In the genomic region with DNA sequence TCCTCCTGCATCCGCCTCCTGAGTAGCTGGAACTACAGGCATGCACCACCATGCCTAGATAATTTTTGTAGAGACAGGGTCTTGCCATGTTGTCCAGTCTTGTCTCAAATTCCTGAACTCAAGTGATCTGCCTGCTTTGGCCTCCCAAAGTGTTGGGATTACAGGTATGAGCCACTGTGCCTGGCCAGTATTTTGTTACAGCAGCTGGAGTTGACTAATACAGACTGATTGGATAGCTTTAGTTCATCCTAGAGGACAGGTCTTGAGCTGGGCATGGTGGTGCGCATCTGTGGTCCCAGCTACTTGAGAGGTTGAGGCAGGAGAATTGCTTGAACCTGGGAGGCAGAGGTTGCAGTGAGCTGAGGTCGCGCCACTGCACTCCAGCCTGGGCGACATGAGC, we compare ENCODE assay signal across 12 cellular contexts. TPM values are rescaled to one million over a fixed set of nuclear protein-coding genes. Genes with fewer than 3 reads are reported as not detected.
A peak's percentile ranks its signal among the peaks of the same experiment; 100 is the strongest.
DNase-seq lines count a peak whose midpoint lies in the region; ATAC-seq, FAIRE-seq and TF ChIP-seq lines count a peak whose summit lies in the region.
"Not testable (repeated sequence)": the region's sequence is repeated elsewhere in the genome, so short reads cannot be mapped to it uniquely, and the experiment has no call there.
"Had no signal": no experiment of that assay in that cellular context is flagged by ENCODE, and none has a peak within 500 bp of the region (broad histone marks: within the 10 kb centered on the region; RNA-seq: fewer than 3 reads in every experiment).

No MANE protein-coding gene starts in this region.

- H2BK120ac ChIP-seq in mesendoderm (ENCODE audit: low read depth, low read length): not testable (repeated sequence)

- H4K5ac ChIP-seq in mesendoderm (ENCODE audit: low read length): not testable (repeated sequence)

- not testable (repeated sequence) for H3K18ac ChIP-seq in mesendoderm (ENCODE audit: low read length)

- TF ChIP-seq EP300 in K562 (IDR thresholded peaks at IDR 0.05; ENCODE audit: low read length): not testable (repeated sequence)

- H3K36me3 ChIP-seq in HEK293 (ENCODE audit: control insufficient read depth in 2 of 2, insufficient read depth in 1 of 2, low read length in 2 of 2); KMS-11 (ENCODE audit: insufficient read depth); K562 (ENCODE audit: control insufficient read depth, insufficient read depth, low read length); mesendoderm (ENCODE audit: control insufficient read depth, insufficient read depth, low read length): not testable (repeated sequence)

- FAIRE-seq in K562 (lab: Jason Lieb, UNC): not testable (repeated sequence)

- peak overlapping the region; percentile 9 for H3K56ac ChIP-seq in mesendoderm (ENCODE audit: low read length)

- H2BK5ac ChIP-seq in mesendoderm (ENCODE audit: low read length): not testable (repeated sequence)

- H3K4me3 ChIP-seq in HEK293 (ENCODE audit: low read depth, low read length); K562; mesendoderm (ENCODE audit: low read length): not testable (repeated sequence)
- H3K4me3 ChIP-seq in KMS-11 (IDR thresholded peaks at IDR 0.05; ENCODE audit: insufficient read depth, low read depth, low read length): peak overlapping the region; percentile 43

- in situ Hi-C loops in K562 (cut with MboI): not testable (repeated sequence)

- H3K4me3 Mint-ChIP-seq in stimulated activated naive CD8-positive, alpha-beta T cell treated with anti-CD3 and anti-CD28 coated beads, Interleukin-15, Interleukin-2, amounts not matched to agents 100 ng/mL and 50 ng/mL, for 24 hours: not testable (repeated sequence)

- intact Hi-C loops in K562 (cut with micrococcal nuclease): not testable (repeated sequence)

- not testable (repeated sequence) for H3K9me3 Mint-ChIP-seq in stimulated activated naive CD8-positive, alpha-beta T cell treated with anti-CD3 and anti-CD28 coated beads, Interleukin-15, Interleukin-2, amounts not matched to agents 100 ng/mL and 50 ng/mL, for 24 hours

- CTCF ChIA-PET in HEK293 (lab: Yijun Ruan, JAX): interaction anchor here (0.7 to 1.5 kb wide), 5 partner anchors 13 to 31 kb away, joined by 3 to 6 read pairs (median 4); no protein-coding TSS in a partner anchor
- CTCF ChIA-PET in K562 (lab: Yijun Ruan, JAX; ENCODE audit: low intra/inter-chr PET ratio): not testable (repeated sequence)

- WGBS in K562 (ENCODE audit: insufficient coverage, low coverage, missing lambda C conversion rate): 70% methylated on average over 5 of the region's 5 CpGs
- WGBS in mesendoderm (ENCODE audit: extremely low coverage, insufficient coverage, low lambda C conversion rate): no CpG with 5 or more reads among the region's 5 CpGs

- not testable (repeated sequence) for H3K79me1 ChIP-seq in mesendoderm (ENCODE audit: low read length)

- not testable (repeated sequence) for H3K9ac ChIP-seq in KMS-11; K562 (ENCODE audit: insufficient read depth in 1 of 2, low read depth in 2 of 2, low read length in 2 of 2); mesendoderm (ENCODE audit: low read length)

- peak overlapping the region; percentile 55 for H3K27ac Mint-ChIP-seq in stimulated activated naive CD8-positive, alpha-beta T cell treated with anti-CD3 and anti-CD28 coated beads, Interleukin-15, Interleukin-2, amounts not matched to agents 100 ng/mL and 50 ng/mL, for 24 hours

- not testable (repeated sequence) for BruUV-seq in K562 (replicated peaks; lab: Mats Ljungman, UMichigan)

- not testable (repeated sequence) for H3K27me3 Mint-ChIP-seq in stimulated activated naive CD8-positive, alpha-beta T cell treated with anti-CD3 and anti-CD28 coated beads, Interleukin-15, Interleukin-2, amounts not matched to agents 100 ng/mL and 50 ng/mL, for 24 hours

- ATAC-seq in K562: not testable (repeated sequence)

- H3K4me1 ChIP-seq in HEK293 (ENCODE audit: control insufficient read depth, insufficient read depth, low read length); KMS-11 (ENCODE audit: low read depth, poor library complexity, severe bottlenecking); K562 (replicated peaks in 1 of 2; ENCODE audit: control insufficient read depth in 2 of 2, insufficient read depth in 2 of 2, low read length in 2 of 2); mesendoderm (ENCODE audit: control insufficient read depth, low read depth, low read length): not testable (repeated sequence)

- H3K9me1 ChIP-seq in K562 (ENCODE audit: control insufficient read depth, insufficient read depth, low read length): not testable (repeated sequence)

- POLR2A ChIA-PET in HEK293 (lab: Yijun Ruan, JAX); K562 (lab: Yijun Ruan, JAX): not testable (repeated sequence)

- H4K20me1 ChIP-seq in KMS-11 (ENCODE audit: insufficient read depth); K562 (replicated peaks; ENCODE audit: control insufficient read depth, insufficient read depth, low read length): not testable (repeated sequence)

- not testable (repeated sequence) for DNase-seq in K562 (ENCODE audit: extremely low read depth in 1 of 4, low spot score in 3 of 4); mesendoderm

- not testable (repeated sequence) for H2AK5ac ChIP-seq in mesendoderm (ENCODE audit: low read length)

- TF ChIP-seq CTCF in HEK293 (tag by site-specific recombination; IDR thresholded peaks at IDR 0.05); KMS-11 (conservative IDR thresholded peaks at IDR 0.05; ENCODE audit: low read depth, low read length); K562 (IDR thresholded peaks at IDR 0.05 in 2 of 3, conservative IDR thresholded peaks at IDR 0.05 in 1 of 3; ENCODE audit: insufficient read depth in 2 of 3, low read depth in 1 of 3, low read length in 3 of 3): not testable (repeated sequence)

- H3K4me1 Mint-ChIP-seq in stimulated activated naive CD8-positive, alpha-beta T cell treated with anti-CD3 and anti-CD28 coated beads, Interleukin-15, Interleukin-2, amounts not matched to agents 100 ng/mL and 50 ng/mL, for 24 hours (ENCODE audit: low read depth): not testable (repeated sequence)

- TF ChIP-seq RAD21 in K562 (CRISPR knock-in tag; conservative IDR thresholded peaks at IDR 0.05 in 1 of 2, IDR thresholded peaks at IDR 0.05 in 1 of 2): not testable (repeated sequence)

- H3K23ac ChIP-seq in mesendoderm (ENCODE audit: low read length): not testable (repeated sequence)

- H3K79me2 ChIP-seq in KMS-11 (ENCODE audit: insufficient read depth, low read depth); K562 (ENCODE audit: control insufficient read depth, insufficient read depth, low read length); mesendoderm (ENCODE audit: control insufficient read depth, insufficient read depth, low read length): not testable (repeated sequence)

- not testable (repeated sequence) for H3K4ac ChIP-seq in mesendoderm (ENCODE audit: low read depth, low read length)

- H3K4me2 ChIP-seq in KMS-11; K562 (ENCODE audit: insufficient read depth, low read length); mesendoderm (ENCODE audit: low read length): not testable (repeated sequence)

- not testable (repeated sequence) for H3K27ac ChIP-seq in HEK293 (ENCODE audit: extremely low read depth, low read depth, low read length); KMS-11; K562 (ENCODE audit: extremely low read depth, low read depth, low read length); mesendoderm (ENCODE audit: low read depth, low read length)

- not testable (repeated sequence) for H2BK15ac ChIP-seq in mesendoderm (replicated peaks; ENCODE audit: low read depth)

- not testable (repeated sequence) for H4K8ac ChIP-seq in mesendoderm (ENCODE audit: low read depth, low read length)

- not testable (repeated sequence) for H3K27me3 ChIP-seq in KMS-11 (ENCODE audit: insufficient read depth, low read depth); K562 (ENCODE audit: control insufficient read depth in 2 of 2, insufficient read depth in 2 of 2, low read length in 2 of 2); mesendoderm (ENCODE audit: insufficient read depth, low read length, poor library complexity)

- H2AFZ ChIP-seq in KMS-11 (ENCODE audit: low read depth); K562 (ENCODE audit: low read depth, low read length): not testable (repeated sequence)

- not testable (repeated sequence) for H3K9me3 ChIP-seq in HEK293 (ENCODE audit: control insufficient read depth, insufficient read depth, low read depth, low read length); K562 (replicated peaks; ENCODE audit: control insufficient read depth, insufficient read depth, low read depth, low read length)

- not testable (repeated sequence) for TF ChIP-seq POLR2A in K562 (conservative IDR thresholded peaks at IDR 0.05)

- H3K36me3 Mint-ChIP-seq in stimulated activated naive CD8-positive, alpha-beta T cell treated with anti-CD3 and anti-CD28 coated beads, Interleukin-15, Interleukin-2, amounts not matched to agents 100 ng/mL and 50 ng/mL, for 24 hours (ENCODE audit: low read depth): not testable (repeated sequence)

RNA-seq across cellular contexts. Expression of gene ATP8B2, which starts 35.6 kb away (rescaled TPM):
- total RNA-seq in K562 (2011; cell fraction: chromatin; rRNA removed; ENCODE audit: low replicate concordance): 111 and 197 TPM in 2 replicates
- 114 and 120 TPM in 2 replicates for total RNA-seq in K562 (2011; cell fraction: nucleolus; rRNA removed)
- 96.1 and 116 TPM in 2 replicates for total RNA-seq in K562 (2011; cell fraction: nucleoplasm; rRNA removed)
- total RNA-seq in K562 (2014; rRNA removed) (33.2 and 53.4 TPM in 2 replicates), K562 (2014; rRNA removed; fragmentation: Illumina TruSeq; extraction: Trizol) (16.0 and 16.9 TPM in 2 replicates), K562 (2015; rRNA removed; fragmentation: Illumina TruSeq; extraction: Trizol) (12.3 and 12.4 TPM in 2 replicates), K562 (2021) (28.4 and 29.8 TPM in 2 replicates)
- polyA plus RNA-seq in K562 (2011; rRNA removed) (21.5 and 33.4 TPM in 2 replicates), K562 (2014; fragmentation: Illumina TruSeq; extraction: Trizol) (18.4 and 22.1 TPM in 2 replicates), K562 (2014; fragmentation: Nextera tagmentation; extraction: Ambion mirVana) (under 1 TPM; 0.27 to 0.58 TPM), K562 (2014; rRNA removed) (23.8 and 29.4 TPM in 2 replicates)
- polyA plus RNA-seq in K562 (2011; cell fraction: cytosol; rRNA removed): 40.1 and 47.5 TPM in 2 replicates
- polyA plus RNA-seq in K562 (2011; cell fraction: nucleus; rRNA removed): 95.1 and 98.0 TPM in 2 replicates
- 12.2 and 12.6 TPM in 2 replicates for polyA plus RNA-seq in K562 (2012)
- polyA minus RNA-seq in K562 (2011; rRNA and poly(A)+ RNA removed): 24.4 and 25.3 TPM in 2 replicates
- 14.8 and 19.1 TPM in 2 replicates for polyA minus RNA-seq in K562 (2011; cell fraction: cytosol; rRNA and poly(A)+ RNA removed)
- 25.3 and 46.8 TPM in 2 replicates for polyA minus RNA-seq in K562 (2011; cell fraction: nucleus; rRNA and poly(A)+ RNA removed)
- 22.7 TPM for polyA plus RNA-seq in mesendoderm (2013, experiment 1 of 2)
- polyA plus RNA-seq in mesendoderm (2013, experiment 2 of 2): 23.2 TPM

RNA-seq across cellular contexts. Expression of gene AQP10, which starts 40.0 kb away (rescaled TPM):
- 12.4 and 39.7 TPM in 2 replicates for total RNA-seq in K562 (2011; cell fraction: chromatin; rRNA removed; ENCODE audit: low replicate concordance)
- 21.6 and 25.0 TPM in 2 replicates for total RNA-seq in K562 (2011; cell fraction: nucleolus; rRNA removed)
- total RNA-seq in K562 (2011; cell fraction: nucleoplasm; rRNA removed): 21.3 and 24.8 TPM in 2 replicates
- total RNA-seq in K562 (2014; rRNA removed) (1.9 and 2.1 TPM in 2 replicates), K562 (2014; rRNA removed; fragmentation: Illumina TruSeq; extraction: Trizol) (1.7 and 1.9 TPM in 2 replicates), K562 (2015; rRNA removed; fragmentation: Illumina TruSeq; extraction: Trizol) (1.3 and 1.5 TPM in 2 replicates), K562 (2021) (3.7 and 4.9 TPM in 2 replicates)
- polyA plus RNA-seq in K562 (2011; rRNA removed) (9.7 and 20.6 TPM in 2 replicates), K562 (2014; fragmentation: Illumina TruSeq; extraction: Trizol) (5.6 and 7.4 TPM in 2 replicates), K562 (2014; fragmentation: Nextera tagmentation; extraction: Ambion mirVana) (under 1 TPM; 0.37 to 0.56 TPM), K562 (2014; rRNA removed) (4.5 and 5.0 TPM in 2 replicates)
- polyA plus RNA-seq in K562 (2011; cell fraction: cytosol; rRNA removed): 16.4 and 28.3 TPM in 2 replicates
- 46.5 and 76.2 TPM in 2 replicates for polyA plus RNA-seq in K562 (2011; cell fraction: nucleus; rRNA removed)
- polyA plus RNA-seq in K562 (2012): 6.3 and 8.5 TPM in 2 replicates
- polyA minus RNA-seq in K562 (2011; rRNA and poly(A)+ RNA removed): 4.2 and 5.3 TPM in 2 replicates
- polyA minus RNA-seq in K562 (2011; cell fraction: cytosol; rRNA and poly(A)+ RNA removed): 2.0 and 5.8 TPM in 2 replicates
- 6.1 and 21.7 TPM in 2 replicates for polyA minus RNA-seq in K562 (2011; cell fraction: nucleus; rRNA and poly(A)+ RNA removed)
- polyA plus RNA-seq in mesendoderm (2013, experiment 1 of 2): not detected
- polyA plus RNA-seq in mesendoderm (2013, experiment 2 of 2): not detected
- total RNA-seq: A673; CD4-positive, alpha-beta memory T cell; CD8-positive, alpha-beta memory T cell; Daoy; GM12878 had no signal
- polyA plus RNA-seq: AG04450; CD4-positive, alpha-beta memory T cell; CD4-positive, CD25-positive, alpha-beta regulatory T cell; CD8-positive, alpha-beta memory T cell; GM12878 had no signal

RNA-seq across cellular contexts. Expression of gene IL6R, which starts 44.3 kb away (rescaled TPM):
- 2.6 TPM in 1 of 2 replicates, not detected in the other for total RNA-seq in K562 (2011; cell fraction: chromatin; rRNA removed; ENCODE audit: low replicate concordance)
- 0.79 and 1.0 TPM in 2 replicates for total RNA-seq in K562 (2011; cell fraction: nucleolus; rRNA removed)
- 0.59 and 2.0 TPM in 2 replicates for total RNA-seq in K562 (2011; cell fraction: nucleoplasm; rRNA removed)
- 0.05 and 0.37 TPM in 2 replicates for total RNA-seq in K562 (2014; rRNA removed)
- total RNA-seq in K562 (2014; rRNA removed; fragmentation: Illumina TruSeq; extraction: Trizol): 0.03 and 0.11 TPM in 2 replicates
- 0.07 and 0.19 TPM in 2 replicates for total RNA-seq in K562 (2015; rRNA removed; fragmentation: Illumina TruSeq; extraction: Trizol)
- total RNA-seq in K562 (2021): 0.24 and 0.47 TPM in 2 replicates
- polyA plus RNA-seq in K562 (2011; rRNA removed): 0.25 and 0.83 TPM in 2 replicates
- polyA plus RNA-seq in K562 (2011; cell fraction: cytosol; rRNA removed): 0.43 and 0.70 TPM in 2 replicates
- 0.10 and 0.21 TPM in 2 replicates for polyA plus RNA-seq in K562 (2011; cell fraction: nucleus; rRNA removed)
- polyA plus RNA-seq in K562 (2012): 0.21 and 0.37 TPM in 2 replicates
- 0.09 and 0.40 TPM in 2 replicates for polyA plus RNA-seq in K562 (2014; fragmentation: Illumina TruSeq; extraction: Trizol)
- not detected for polyA plus RNA-seq in K562 (2014; fragmentation: Nextera tagmentation; extraction: Ambion mirVana)
- 0.03 and 1.1 TPM in 2 replicates for polyA plus RNA-seq in K562 (2014; rRNA removed)
- 0.25 and 0.42 TPM in 2 replicates for polyA minus RNA-seq in K562 (2011; rRNA and poly(A)+ RNA removed)
- polyA minus RNA-seq in K562 (2011; cell fraction: cytosol; rRNA and poly(A)+ RNA removed): not detected in 2 replicates
- polyA minus RNA-seq in K562 (2011; cell fraction: nucleus; rRNA and poly(A)+ RNA removed): 0.56 TPM in 1 of 2 replicates, not detected in the other
- 2.4 TPM for polyA plus RNA-seq in mesendoderm (2013, experiment 1 of 2)
- 3.6 TPM for polyA plus RNA-seq in mesendoderm (2013, experiment 2 of 2)
